Comparison of ENCODE assay signal across 9 cellular contexts in the genomic region with DNA sequence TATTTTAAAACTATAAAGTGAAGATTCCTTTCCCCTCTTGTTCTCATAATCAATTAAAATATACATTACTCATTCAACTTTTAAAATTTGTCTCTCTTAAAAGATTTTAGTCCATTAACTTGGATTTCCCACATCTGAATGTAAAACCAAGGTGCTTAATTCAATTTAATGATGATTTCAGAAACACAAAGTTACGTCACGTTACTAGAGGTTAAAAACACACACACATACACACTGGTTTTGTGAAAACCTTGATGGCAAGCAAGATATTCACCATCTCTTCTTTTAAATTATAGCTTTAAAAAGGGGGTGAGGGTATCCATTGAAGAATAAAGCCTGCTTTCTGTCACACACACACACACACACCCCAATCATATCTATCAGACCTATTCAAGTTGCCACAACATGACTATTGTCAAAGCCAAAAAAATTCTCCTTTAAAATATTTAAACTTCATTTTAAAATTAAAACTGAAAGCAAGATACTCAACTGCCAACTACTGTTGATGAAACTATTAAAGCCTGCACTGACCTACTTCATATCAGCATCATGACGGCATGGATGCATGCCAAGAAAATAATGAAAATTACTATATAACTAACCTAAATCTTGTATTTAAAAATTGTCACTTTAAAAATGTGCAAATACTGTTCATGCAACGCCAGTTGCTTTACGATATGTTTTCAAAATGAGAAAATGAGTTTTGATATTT. TPM values are rescaled to one million over a fixed set of nuclear protein-coding genes. Genes with fewer than 3 reads are reported as not detected.
A peak's percentile ranks its signal among the peaks of the same experiment; 100 is the strongest.
DNase-seq lines count a peak whose midpoint lies in the region; ATAC-seq, FAIRE-seq and TF ChIP-seq lines count a peak whose summit lies in the region.
"Had no signal": no experiment of that assay in that cellular context is flagged by ENCODE, and none has a peak within 500 bp of the region (broad histone marks: within the 10 kb centered on the region; RNA-seq: fewer than 3 reads in every experiment).

No MANE protein-coding gene starts in this region.

- H3K36me3 ChIP-seq in ES-I3 (ENCODE audit: insufficient read depth, low read length) (no peaks in the 10 kb centered on the region), MM.1S (replicated peaks; ENCODE audit: insufficient read depth, low read length) (no peaks in the 10 kb centered on the region; the same call in 1 of the 2 replicates)

- H3K27me3 Mint-ChIP-seq in neural crest cell (ENCODE audit: low read depth): no peaks in the 10 kb centered on the region

- H3K4me2 ChIP-seq in MM.1S (ENCODE audit: low read depth, low read length): peak overlapping the region; percentile 74

- H3F3A ChIP-seq in MM.1S (ENCODE audit: insufficient read depth, low read length): peaks cover 23% of the 10 kb centered on the region

- H3K9ac ChIP-seq in ES-I3 (ENCODE audit: low read depth, low read length) (peak overlapping the region; percentile 65; the same call in 1 of the 2 replicates), MM.1S (ENCODE audit: low read length) (peak overlapping the region; percentile 24; the same call in 1 of the 2 replicates)

- H3K9me3 Mint-ChIP-seq in neural crest cell: peaks cover 10% of the 10 kb centered on the region

- H3K9me3 ChIP-seq in ES-I3 (ENCODE audit: control insufficient read depth, insufficient read depth, low read length) (no peaks in the 10 kb centered on the region), MM.1S (replicated peaks; ENCODE audit: insufficient read depth, low read length) (no peaks in the 10 kb centered on the region)

- peak overlapping the region; percentile 100 for H3K4me3 Mint-ChIP-seq in neural crest cell

- peaks cover 21% of the 10 kb centered on the region for H3K36me3 Mint-ChIP-seq in neural crest cell (ENCODE audit: low read depth)

- H3K27ac ChIP-seq in MM.1S (ENCODE audit: low read length): no peak overlapping the region
- H3K27ac ChIP-seq in coronary artery: no peak overlapping the region

- no peak overlapping the region for H3K27ac Mint-ChIP-seq in neural crest cell (ENCODE audit: unreplicated experiment)

- TF ChIP-seq CTCF in MM.1S (IDR thresholded peaks at IDR 0.05; ENCODE audit: low read length) (no peak), coronary artery (IDR thresholded peaks at IDR 0.05) (no peak), neural crest cell (conservative IDR thresholded peaks at IDR 0.05) (no peak)

- H3K4me1 ChIP-seq in ES-I3 (ENCODE audit: insufficient read depth, low read length) (peaks cover 23% of the 10 kb centered on the region), MM.1S (ENCODE audit: low read length) (peaks cover 14% of the 10 kb centered on the region)

- no peak for ATAC-seq in GM21576 (IDR thresholded peaks at IDR 0.05; ENCODE audit: unreplicated experiment)

- peak; percentile 43 for DNase-seq in MM.1S
- no peak for DNase-seq in coronary artery (ENCODE audit: low spot score)
- DNase-seq in neural crest cell (ENCODE audit: low read depth, low spot score): no peak
- DNase-seq in frontal cortex (ENCODE audit: low spot score in 2 of 2): no peak
- DNase-seq in NCI-H2171 treated with DMSO at 0.1 percent for 48 hours (lab: John Stamatoyannopoulos, UW): no peak
- DNase-seq in NCI-H345 (lab: John Stamatoyannopoulos, UW): no peak
- DNase-seq: islet precursor cell had no signal

- no peaks in the 10 kb centered on the region for H3K9me2 ChIP-seq in MM.1S (replicated peaks; ENCODE audit: insufficient read depth, low read length)

- no peaks in the 10 kb centered on the region for H3K27me3 ChIP-seq in MM.1S (replicated peaks; ENCODE audit: insufficient read depth, low read length)

- peaks cover 52% of the 10 kb centered on the region for H3K4me1 Mint-ChIP-seq in neural crest cell

- no peak for FAIRE-seq in frontal cortex (lab: Jason Lieb, UNC)

- H2AFZ ChIP-seq in MM.1S (ENCODE audit: low read length): no peak overlapping the region

- H4K20me1 ChIP-seq in MM.1S (ENCODE audit: insufficient read depth, low read length): no peaks in the 10 kb centered on the region

- peak overlapping the region; percentile 71 for H3K4me3 ChIP-seq in MM.1S (ENCODE audit: low read length)
- H3K4me3 ChIP-seq in coronary artery: peak overlapping the region; percentile 93

- H3K79me2 ChIP-seq in MM.1S (ENCODE audit: low read length): peaks cover 81% of the 10 kb centered on the region

RNA-seq across cellular contexts. Expression of a gene that starts 2.1 kb away (rescaled TPM):
- total RNA-seq in neural crest cell (57.2 and 61.2 TPM in 2 replicates), frontal cortex (17.1 TPM)
